In the genomic region with DNA sequence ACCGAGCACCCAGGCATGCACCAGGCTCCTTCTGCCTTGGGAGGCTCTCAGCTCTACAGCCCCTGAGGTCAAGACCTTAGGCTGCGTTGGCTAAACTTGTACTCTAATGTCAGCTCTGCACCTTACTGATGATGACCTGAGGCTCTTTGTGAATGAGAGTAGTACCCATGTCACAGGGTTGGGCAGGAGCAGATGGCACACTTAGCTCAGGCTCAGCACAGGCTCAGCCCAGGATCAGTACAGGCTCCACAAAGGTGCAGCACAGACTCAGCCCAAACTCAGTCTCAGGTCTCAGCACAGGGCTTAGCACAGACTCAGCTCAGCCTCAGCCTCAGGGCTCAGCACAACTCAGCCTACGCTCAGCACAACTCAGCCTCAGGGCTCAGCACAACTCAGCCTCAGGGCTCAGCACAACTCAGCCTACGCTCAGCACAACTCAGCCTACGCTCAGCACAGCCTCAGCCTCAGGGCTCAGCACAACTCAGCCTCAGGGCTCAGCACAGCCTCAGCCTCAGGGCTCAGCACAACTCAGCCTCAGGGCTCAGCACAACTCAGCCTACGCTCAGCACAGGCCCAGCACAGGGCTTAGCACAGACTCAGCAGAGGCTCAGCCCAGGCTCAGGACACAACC, we compare ENCODE assay signal across 7 cellular contexts.
A peak's percentile ranks its signal among the peaks of the same experiment; 100 is the strongest.
DNase-seq lines count a peak whose midpoint lies in the region; ATAC-seq, FAIRE-seq and TF ChIP-seq lines count a peak whose summit lies in the region.
"Not testable (repeated sequence)": the region's sequence is repeated elsewhere in the genome, so short reads cannot be mapped to it uniquely, and the experiment has no call there.

No MANE protein-coding gene starts in this region.

- not testable (repeated sequence) for H3K9me3 Mint-ChIP-seq in stimulated activated memory B cell treated with anti-CD40 and anti-IgM and Interleukin-4, amounts not matched to agents 10 μg/mL and 1 μg/mL and 100 μg/mL, for 72 hours

- BruUV-seq in HCT116 (replicated peaks; lab: Mats Ljungman, UMichigan); endothelial cell of umbilical vein (replicated peaks; lab: Mats Ljungman, UMichigan): not testable (repeated sequence)

- TF ChIP-seq POLR2A in A549 (IDR thresholded peaks at IDR 0.05; ENCODE audit: low read length); HCT116 (IDR thresholded peaks at IDR 0.05; ENCODE audit: borderline replicate concordance, extremely low read depth, insufficient read depth, insufficient read length); endothelial cell of umbilical vein (IDR thresholded peaks at IDR 0.05; ENCODE audit: low read depth, low read length): not testable (repeated sequence)

- not testable (repeated sequence) for H3K4me1 ChIP-seq in A549; HCT116 (ENCODE audit: control insufficient read depth in 1 of 2, insufficient read depth in 2 of 2, low read length in 2 of 2); RWPE2 (ENCODE audit: insufficient read depth, poor library complexity, severe bottlenecking); endothelial cell of umbilical vein (ENCODE audit: control insufficient read depth, extremely low read depth, insufficient read depth, low read length); keratinocyte (ENCODE audit: control insufficient read depth, extremely low read depth, insufficient read depth, low read length); mucosa of descending colon (ENCODE audit: low read depth)

- not testable (repeated sequence) for H3K27me3 Mint-ChIP-seq in stimulated activated memory B cell treated with anti-CD40 and anti-IgM and Interleukin-4, amounts not matched to agents 10 μg/mL and 1 μg/mL and 100 μg/mL, for 72 hours

- not testable (repeated sequence) for H3K4me3 ChIP-seq in A549; HCT116 (replicated peaks in 1 of 2; ENCODE audit: low read depth in 1 of 2, low read length in 2 of 2); RWPE2 (ENCODE audit: severe bottlenecking); endothelial cell of umbilical vein (replicated peaks in 1 of 3; ENCODE audit: insufficient read depth in 1 of 3, low read depth in 1 of 3, low read length in 3 of 3); keratinocyte (ENCODE audit: control insufficient read depth in 2 of 3, extremely low read depth in 1 of 3, insufficient read depth in 2 of 3, low read depth in 1 of 3, low read length in 3 of 3); mucosa of descending colon

- no CpG with 5 or more reads among the region's 6 CpGs for WGBS in A549 (ENCODE audit: missing lambda C conversion rate)

- not testable (repeated sequence) for H3K4me1 Mint-ChIP-seq in stimulated activated memory B cell treated with anti-CD40 and anti-IgM and Interleukin-4, amounts not matched to agents 10 μg/mL and 1 μg/mL and 100 μg/mL, for 72 hours

- POLR2A ChIA-PET in A549 (lab: Yijun Ruan, JAX); HCT116 (lab: Charles Lee); endothelial cell of umbilical vein (lab: Charles Lee): not testable (repeated sequence)

- H3K9me1 ChIP-seq in endothelial cell of umbilical vein (replicated peaks; ENCODE audit: control insufficient read depth, extremely low read depth, insufficient read depth, low read length); keratinocyte (ENCODE audit: control insufficient read depth, extremely low read depth, insufficient read depth, low read length): not testable (repeated sequence)

- TF ChIP-seq RAD21 in A549 (conservative IDR thresholded peaks at IDR 0.05 in 1 of 2, IDR thresholded peaks at IDR 0.05 in 1 of 2); HCT116 (IDR thresholded peaks at IDR 0.05; ENCODE audit: low read depth): not testable (repeated sequence)

- CTCF ChIA-PET in A549 (lab: Yijun Ruan, JAX); HCT116 (lab: Charles Lee); endothelial cell of umbilical vein (lab: Charles Lee): not testable (repeated sequence)

- not testable (repeated sequence) for H3K9ac ChIP-seq in HCT116 (ENCODE audit: low read length); endothelial cell of umbilical vein (replicated peaks; ENCODE audit: extremely low read depth, insufficient read depth, low read length); keratinocyte (ENCODE audit: control insufficient read depth, extremely low read depth, insufficient read depth, low read length)

- not testable (repeated sequence) for H3K4me3 Mint-ChIP-seq in stimulated activated memory B cell treated with anti-CD40 and anti-IgM and Interleukin-4, amounts not matched to agents 10 μg/mL and 1 μg/mL and 100 μg/mL, for 72 hours

- H3K36me3 Mint-ChIP-seq in stimulated activated memory B cell treated with anti-CD40 and anti-IgM and Interleukin-4, amounts not matched to agents 10 μg/mL and 1 μg/mL and 100 μg/mL, for 72 hours, result not testable (repeated sequence)

- RAD21 ChIA-PET in HCT116 (lab: Charles Lee; ENCODE audit: low non-redundant PET in 1 of 2, low total read pairs in 2 of 2, uncharacterized antibody in 2 of 2, unreplicated experiment in 2 of 2), result not testable (repeated sequence)

- H3K9me3 ChIP-seq in A549; HCT116 (ENCODE audit: control insufficient read depth in 1 of 2, insufficient read depth in 1 of 2, low read depth in 1 of 2, low read length in 2 of 2); RWPE2 (ENCODE audit: severe bottlenecking); endothelial cell of umbilical vein (replicated peaks; ENCODE audit: control insufficient read depth, insufficient read depth, low read length); keratinocyte (ENCODE audit: control insufficient read depth, low read depth, low read length); mucosa of descending colon: not testable (repeated sequence)

- H3K27me3 ChIP-seq in HCT116 (ENCODE audit: insufficient read depth, low read length); RWPE2 (ENCODE audit: insufficient read depth, poor library complexity, severe bottlenecking); endothelial cell of umbilical vein (ENCODE audit: control insufficient read depth in 2 of 2, insufficient read depth in 2 of 2, low read length in 2 of 2); keratinocyte (ENCODE audit: control insufficient read depth, extremely low read depth, insufficient read depth, low read length): not testable (repeated sequence)

- H2AFZ ChIP-seq in HCT116 (ENCODE audit: low read depth, low read length, poor library complexity, severe bottlenecking); endothelial cell of umbilical vein (ENCODE audit: low read depth, low read length); keratinocyte (ENCODE audit: control insufficient read depth, low read length): not testable (repeated sequence)

- not testable (repeated sequence) for H3K27ac ChIP-seq in A549; HCT116 (ENCODE audit: low read depth, low read length); RWPE2 (ENCODE audit: poor library complexity, severe bottlenecking); endothelial cell of umbilical vein (ENCODE audit: insufficient read depth, low read depth, low read length); keratinocyte (ENCODE audit: control insufficient read depth, insufficient read depth, low read length)

- not testable (repeated sequence) for H3K27ac Mint-ChIP-seq in stimulated activated memory B cell treated with anti-CD40 and anti-IgM and Interleukin-4, amounts not matched to agents 10 μg/mL and 1 μg/mL and 100 μg/mL, for 72 hours

- not testable (repeated sequence) for H4K20me1 ChIP-seq in HCT116 (ENCODE audit: insufficient read depth); endothelial cell of umbilical vein (replicated peaks; ENCODE audit: control insufficient read depth, extremely low read depth, insufficient read depth, low read length); keratinocyte (ENCODE audit: control insufficient read depth, extremely low read depth, insufficient read depth, low read length)

- intact Hi-C loops in HCT116 (cut with micrococcal nuclease); endothelial cell of umbilical vein (cut with micrococcal nuclease); mucosa of descending colon (cut with DNase I, micrococcal nuclease): not testable (repeated sequence)

- H3K36me3 ChIP-seq in HCT116 (ENCODE audit: control insufficient read depth in 1 of 2, insufficient read depth in 2 of 2, low read length in 2 of 2); RWPE2 (ENCODE audit: low read depth); endothelial cell of umbilical vein (ENCODE audit: control insufficient read depth in 2 of 2, extremely low read depth in 1 of 2, insufficient read depth in 2 of 2, low read length in 2 of 2); keratinocyte (ENCODE audit: control insufficient read depth in 2 of 2, extremely low read depth in 1 of 2, insufficient read depth in 2 of 2, low read length in 2 of 2); mucosa of descending colon (ENCODE audit: low read depth): not testable (repeated sequence)

- H3K9me2 ChIP-seq in HCT116 (ENCODE audit: insufficient read depth), result not testable (repeated sequence)

- TF ChIP-seq EP300 in A549 (IDR thresholded peaks at IDR 0.05), result not testable (repeated sequence)

- H3K79me2 ChIP-seq in HCT116 (ENCODE audit: insufficient read depth, low read length); endothelial cell of umbilical vein (ENCODE audit: control insufficient read depth, insufficient read depth, low read length); keratinocyte (ENCODE audit: control insufficient read depth, insufficient read depth, low read length): not testable (repeated sequence)

- not testable (repeated sequence) for H3K4me2 ChIP-seq in A549; HCT116 (ENCODE audit: low read length); endothelial cell of umbilical vein (ENCODE audit: insufficient read depth, low read length); keratinocyte (ENCODE audit: control insufficient read depth, extremely low read depth, insufficient read depth, low read depth, low read length)

- DNase-seq in A549 (ENCODE audit: low read depth in 1 of 2, low spot score in 1 of 2); HCT116 (ENCODE audit: low read depth, low spot score); RWPE2 (ENCODE audit: low spot score); endothelial cell of umbilical vein (ENCODE audit: low read depth, low spot score); keratinocyte (ENCODE audit: low read depth, low spot score); mucosa of descending colon: not testable (repeated sequence)

- not testable (repeated sequence) for TF ChIP-seq CTCF in A549 (IDR thresholded peaks at IDR 0.05); HCT116 (IDR thresholded peaks at IDR 0.05 in 2 of 3, conservative IDR thresholded peaks at IDR 0.05 in 1 of 3; ENCODE audit: borderline replicate concordance in 1 of 3, insufficient read depth in 1 of 3, low read depth in 2 of 3, low read length in 2 of 3); RWPE2 (IDR thresholded peaks at IDR 0.05; ENCODE audit: poor library complexity, severe bottlenecking); endothelial cell of umbilical vein (IDR thresholded peaks at IDR 0.05; ENCODE audit: extremely low read depth in 1 of 2, insufficient read depth in 1 of 2, low read depth in 1 of 2, low read length in 2 of 2); keratinocyte (optimal IDR thresholded peaks at IDR 0.05 in 1 of 3, IDR thresholded peaks at IDR 0.05 in 1 of 3, conservative IDR thresholded peaks at IDR 0.05 in 1 of 3; ENCODE audit: extremely low read depth in 1 of 3, insufficient read depth in 2 of 3, low read length in 3 of 3); mucosa of descending colon (IDR thresholded peaks at IDR 0.05)

- FAIRE-seq in A549 (lab: Jason Lieb, UNC), result not testable (repeated sequence)
- FAIRE-seq in endothelial cell of umbilical vein (lab: Jason Lieb, UNC) (peak; percentile 82), keratinocyte (lab: Jason Lieb, UNC) (peak; percentile 86)

- dilution Hi-C loops in endothelial cell of umbilical vein (cut with MboI; ENCODE audit: extremely low pct_ligation_motif_present, low sequenced_read_pairs); keratinocyte (cut with MboI; ENCODE audit: extremely low pct_ligation_motif_present, low sequenced_read_pairs): not testable (repeated sequence)

- ATAC-seq in A549 (peak; percentile 25 to 36; a peak in 3 of 6 replicates), HCT116 (0 out of 2 replicates have a peak, but pooled peaks have one; percentile 10), RWPE2 (ENCODE audit: low read depth) (peak; percentile 39), mucosa of descending colon (peak; percentile 4)
- peak; percentile 2 for ATAC-seq in stimulated activated memory B cell treated with anti-CD40 and anti-IgM and Interleukin-4, amounts not matched to agents 10 μg/mL and 1 μg/mL and 100 μg/mL, for 72 hours
